ENCODE assay signal across 11 cellular contexts in genomic region chr10:47909330-47909729, GRCh38. TPM values are rescaled to one million over a fixed set of nuclear protein-coding genes. Genes with fewer than 3 reads are reported as not detected.
"Had no signal": no experiment of that assay in that cellular context is flagged by ENCODE, and none has a peak within 500 bp of the region (broad histone marks: within the 10 kb centered on the region; RNA-seq: fewer than 3 reads in every experiment).

No MANE protein-coding gene starts in this region.

RNA-seq across cellular contexts. Expression of gene NPY4R2, which starts 9.1 kb away (rescaled TPM):
- total RNA-seq: natural killer cell treated with Interleukin-12 subunit alpha and Interleukin-12 subunit beta and Interleukin-15 and Interleukin-18, amount 100 ng/mL, for 72 hours; neural crest cell; osteocyte; posterior vena cava; pulmonary artery endothelial cell; sciatic nerve; smooth muscle cell; spleen; ureter had no signal
- polyA plus RNA-seq: pancreas, smooth muscle cell, spleen, thymus had no signal
